Comparison of ENCODE assay signal across 27 cellular contexts in genomic region chr4:20882500-20882899, GRCh38.
"Had no signal": no experiment of that assay in that cellular context is flagged by ENCODE, and none has a peak within 500 bp of the region (broad histone marks: within the 10 kb centered on the region; RNA-seq: fewer than 3 reads in every experiment).

No MANE protein-coding gene starts in this region.

- H3K9me3 ChIP-seq: body of pancreas, esophagus muscularis mucosa, neutrophil, ovary, prostate gland, upper lobe of left lung had no signal

- ATAC-seq: activated T-cell treated with anti-CD3 and anti-CD28 coated beads, Interleukin-2, amount 50 U/mL, for 72 hours; body of pancreas; naive thymus-derived CD8-positive, alpha-beta T cell had no signal

- H3K4me2 ChIP-seq: hepatocyte had no signal

- DNase-seq: activated CD4-positive, alpha-beta memory T cell treated with anti-CD3 and anti-CD28 coated beads for 36 hours; activated CD4-positive, alpha-beta T cell treated with anti-CD3 and anti-CD28 coated beads for 4 hours; activated CD4-positive, CD25-positive, alpha-beta regulatory T cell; activated effector memory CD4-positive, alpha-beta T cell treated with Interleukin-2 at 50 U/mL for 16 hours; activated naive CD4-positive, alpha-beta T cell treated with anti-CD3 and anti-CD28 coated beads for 36 hours; activated naive CD8-positive, alpha-beta T cell treated with anti-CD3 and anti-CD28 coated beads, Interleukin-2, amount 10 ng/mL, durations not matched to agents 7 days and 5 days; activated T-cell treated with anti-CD3 and anti-CD28 coated beads, Interleukin-2, amount 50 U/mL, for 72 hours; amniotic stem cell; body of pancreas; dermis blood vessel endothelial cell; effector CD8-positive, alpha-beta T cell; glutamatergic neuron; immature natural killer cell; left ventricle myocardium inferior; mammary epithelial cell; naive thymus-derived CD8-positive, alpha-beta T cell; ovary; spleen; stimulated activated CD4-positive, alpha-beta T cell treated with anti-CD3 and anti-CD28 coated beads, Interleukin-4, amount 100 ng/mL, for 1 hour; stimulated activated naive CD4-positive, alpha-beta T cell treated with Interleukin-2 at 50 U/mL for 16 hours; T1000; upper lobe of left lung had no signal

- H2AFZ ChIP-seq: hepatocyte had no signal

- H3K27me3 ChIP-seq: body of pancreas, cardiac muscle cell, esophagus muscularis mucosa, hepatocyte, neutrophil, ovary, spleen, upper lobe of left lung had no signal

- H3K27ac ChIP-seq: body of pancreas, cardiac muscle cell, esophagus muscularis mucosa, hepatocyte, left ventricle myocardium inferior, neutrophil, ovary, prostate gland, spleen, upper lobe of left lung had no signal

- H3K4me3 ChIP-seq: body of pancreas, cardiac muscle cell, esophagus muscularis mucosa, hepatocyte, left ventricle myocardium inferior, ovary, prostate gland, spleen, upper lobe of left lung had no signal

- H3K36me3 ChIP-seq: cardiac muscle cell, esophagus muscularis mucosa, left ventricle myocardium inferior, neutrophil, ovary, prostate gland, spleen, upper lobe of left lung had no signal

- H3K4me1 ChIP-seq: esophagus muscularis mucosa, left ventricle myocardium inferior, prostate gland, spleen, upper lobe of left lung had no signal

- H3K79me2 ChIP-seq: hepatocyte had no signal
